ENCODE assay signal across 1 cellular context in genomic region chr15:31304736-31305365, GRCh38.
TF ChIP-seq lines count a peak whose summit lies in the region.

No MANE protein-coding gene starts in this region.

TF ChIP-seq in H1, 55 proteins besides CTCF, POLR2A, EP300 and RAD21:
- no peak for TF ChIP-seq CBX5 (IDR thresholded peaks at IDR 0.05; ENCODE audit: low read depth, low read length)
- no peak for TF ChIP-seq BCL11A (IDR thresholded peaks at IDR 0.05; ENCODE audit: low read depth in 2 of 2, low read length in 2 of 2)
- no peak for TF ChIP-seq SUZ12 (IDR thresholded peaks at IDR 0.05; ENCODE audit: low read length)
- TF ChIP-seq CBX8 (IDR thresholded peaks at IDR 0.05; ENCODE audit: borderline replicate concordance, low read depth, low read length) = no peak
- TF ChIP-seq TAF1 (IDR thresholded peaks at IDR 0.05; ENCODE audit: low read depth, low read length) = no peak
- no peak for TF ChIP-seq E2F6 (IDR thresholded peaks at IDR 0.05)
- no peak for TF ChIP-seq SAP30 (IDR thresholded peaks at IDR 0.05; ENCODE audit: insufficient read depth, insufficient replicate concordance, low read length)
- no peak for TF ChIP-seq ATF2 (IDR thresholded peaks at IDR 0.05; ENCODE audit: low read length)
- no peak for TF ChIP-seq KDM5A (IDR thresholded peaks at IDR 0.05; ENCODE audit: low read length)
- no peak for TF ChIP-seq SP2 (IDR thresholded peaks at IDR 0.05; ENCODE audit: low read length)
- TF ChIP-seq SIRT6 (IDR thresholded peaks at IDR 0.05; ENCODE audit: low read length) = no peak
